Comparison of ENCODE assay signal across 8 cellular contexts in the genomic region with DNA sequence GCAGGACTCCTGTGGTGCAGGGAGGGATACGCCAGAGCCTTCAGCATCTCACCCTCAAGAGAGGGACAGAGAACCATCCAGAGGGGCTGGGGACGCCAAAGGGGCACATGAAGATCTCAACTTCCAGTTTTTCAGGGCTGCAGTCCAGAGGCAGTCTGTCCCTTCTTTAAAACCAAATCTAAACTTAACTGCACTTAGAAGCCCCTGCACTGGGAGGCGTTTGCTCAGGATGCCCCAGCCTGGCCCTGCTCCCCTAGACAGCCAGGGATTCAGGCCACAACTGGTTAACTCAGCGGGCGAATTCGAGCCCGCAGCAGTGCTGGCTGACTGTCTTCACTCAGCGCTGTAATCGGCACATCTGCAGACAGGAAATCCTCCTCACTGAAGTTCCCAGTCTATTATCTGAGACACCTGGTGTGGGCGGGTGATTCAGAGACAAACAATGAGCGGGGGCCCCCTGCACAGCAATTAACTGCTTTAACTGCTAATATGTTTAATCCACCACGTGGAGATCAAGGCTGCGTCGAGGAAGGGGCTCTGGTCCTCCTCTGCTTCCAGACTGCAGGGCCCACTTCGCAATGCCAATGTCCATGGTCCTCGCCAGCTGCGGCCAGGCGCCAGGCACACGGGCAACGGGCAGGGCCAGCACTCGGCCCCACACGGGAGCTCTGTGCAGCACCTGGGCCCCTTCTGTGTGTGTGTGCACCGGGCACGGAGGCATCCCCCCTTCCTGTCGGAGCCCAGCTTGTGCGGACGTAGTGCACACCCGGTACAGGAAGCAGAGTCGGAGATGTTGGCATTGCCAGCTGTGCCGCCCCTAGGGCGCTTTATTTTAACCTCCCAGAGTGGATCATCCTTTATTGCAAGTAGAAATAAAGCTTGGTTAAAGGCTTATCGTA. TPM values are rescaled to one million over a fixed set of nuclear protein-coding genes. Genes with fewer than 3 reads are reported as not detected.
DNase-seq lines count a peak whose midpoint lies in the region; ATAC-seq lines count a peak whose summit lies in the region.

No MANE protein-coding gene starts in this region.

- peak overlapping the region; percentile 59 for H3K27ac ChIP-seq in SJSA1

- H3K4me3 ChIP-seq in Jurkat, Clone E6-1 (ENCODE audit: low read length): peak overlapping the region; percentile 44
- no peak overlapping the region for H3K4me3 ChIP-seq in SJSA1

- H3K9me3 ChIP-seq in SJSA1 (replicated peaks): no peaks in the 10 kb centered on the region

- H3K4me1 ChIP-seq in SJSA1 (replicated peaks): peaks cover 41% of the 10 kb centered on the region

- peak; percentile 87 for DNase-seq in GM03348 (ENCODE audit: low spot score)
- DNase-seq in Jurkat, Clone E6-1 (ENCODE audit: low read depth, low spot score): peak; percentile 99
- peak; percentile 72 to 75 for DNase-seq in SJSA1 (ENCODE audit: low read depth in 1 of 2, low spot score in 2 of 2)
- DNase-seq in activated naive CD4-positive, alpha-beta T cell treated with Interleukin-2 at 50 U/mL for 16 hours: peak; percentile 85
- peak; percentile 85 for DNase-seq in iPS-NIHi11 (ENCODE audit: low spot score)
- peak; percentile 86 for DNase-seq in stimulated activated CD4-positive, alpha-beta T cell treated with anti-CD3 and anti-CD28 coated beads, Interleukin-1b, Interleukin-23, amount 100 ng/mL, for 48 hours

- ATAC-seq in GM19452 (IDR thresholded peaks at IDR 0.05; ENCODE audit: unreplicated experiment) (no peak), GM21515 (IDR thresholded peaks at IDR 0.05; ENCODE audit: unreplicated experiment) (no peak)

- H3K36me3 ChIP-seq in SJSA1: peaks cover 48% of the 10 kb centered on the region

- no peaks in the 10 kb centered on the region for H3K27me3 ChIP-seq in SJSA1 (replicated peaks)

RNA-seq across cellular contexts. Expression of gene GNB1L, which starts 36.9 kb away (rescaled TPM):
- 4.5 TPM for polyA plus RNA-seq in Jurkat, Clone E6-1 (2012; ENCODE audit: insufficient read depth, insufficient read length)
- total RNA-seq in SJSA1 (2014; rRNA removed; shearing (Covaris generic)): 12.2 and 17.7 TPM in 2 replicates

RNA-seq across cellular contexts. Expression of gene RTL10, which starts 36.9 kb away (rescaled TPM):
- polyA plus RNA-seq in Jurkat, Clone E6-1 (2012; ENCODE audit: insufficient read depth, insufficient read length): 21.7 TPM
- total RNA-seq in SJSA1 (2014; rRNA removed; shearing (Covaris generic)): 11.5 and 11.7 TPM in 2 replicates

RNA-seq across cellular contexts. Expression of gene COMT, which starts 50.0 kb away (rescaled TPM):
- 117 TPM for polyA plus RNA-seq in Jurkat, Clone E6-1 (2012; ENCODE audit: insufficient read depth, insufficient read length)
- 288 and 492 TPM in 2 replicates for total RNA-seq in SJSA1 (2014; rRNA removed; shearing (Covaris generic))

RNA-seq across cellular contexts. Expression of gene TXNRD2, which starts 50.0 kb away (rescaled TPM):
- polyA plus RNA-seq in Jurkat, Clone E6-1 (2012; ENCODE audit: insufficient read depth, insufficient read length): 9.0 TPM
- 25.5 and 42.5 TPM in 2 replicates for total RNA-seq in SJSA1 (2014; rRNA removed; shearing (Covaris generic))
